Comparison of ENCODE assay signal across 12 cellular contexts in genomic region chr17:38921756-38922411, GRCh38. TPM values are rescaled to one million over a fixed set of nuclear protein-coding genes. Genes with fewer than 3 reads are reported as not detected.
A peak's percentile ranks its signal among the peaks of the same experiment; 100 is the strongest.
DNase-seq lines count a peak whose midpoint lies in the region; ATAC-seq and TF ChIP-seq lines count a peak whose summit lies in the region.
"Had no signal": no experiment of that assay in that cellular context is flagged by ENCODE, and none has a peak within 500 bp of the region (broad histone marks: within the 10 kb centered on the region; RNA-seq: fewer than 3 reads in every experiment).

No MANE protein-coding gene starts in this region.

- H3K36me3 ChIP-seq in thyroid gland (peaks cover 22 to 26% of the 10 kb centered on the region in 2 donors), suprapubic skin (peaks cover 33% of the 10 kb centered on the region)
- H3K36me3 ChIP-seq: BE2C had no signal

- H3K4me1 ChIP-seq in thyroid gland (peaks cover 12 to 20% of the 10 kb centered on the region in 2 donors), suprapubic skin (peaks cover 23% of the 10 kb centered on the region)

- TF ChIP-seq POLR2A in thyroid gland (IDR thresholded peaks at IDR 0.05) (no peak), suprapubic skin (IDR thresholded peaks at IDR 0.05) (no peak)

- TF ChIP-seq CTCF in thyroid gland (IDR thresholded peaks at IDR 0.05): no peak
- TF ChIP-seq CTCF in suprapubic skin (IDR thresholded peaks at IDR 0.05): no peak

- H3K9me3 ChIP-seq in thyroid gland: no peaks in the 10 kb centered on the region
- H3K9me3 ChIP-seq in suprapubic skin: no peaks in the 10 kb centered on the region
- H3K9me3 ChIP-seq: BE2C had no signal

- H3K4me3 ChIP-seq in thyroid gland (replicated peaks in 1 of 3) (no peak overlapping the region), suprapubic skin (no peak overlapping the region)
- H3K4me3 ChIP-seq: lung had no signal

- intact Hi-C loops in left colon (cut with DNase I, micrococcal nuclease): no loop called here
- intact Hi-C loops in thyroid gland (cut with DNase I): no loop called here

- ATAC-seq in left colon: peak; percentile 6

- H3K27me3 ChIP-seq in thyroid gland (no peaks in the 10 kb centered on the region), suprapubic skin (no peaks in the 10 kb centered on the region)
- H3K27me3 ChIP-seq: BE2C had no signal

- no peak for TF ChIP-seq EP300 in suprapubic skin (IDR thresholded peaks at IDR 0.05)

- H3K27ac ChIP-seq in thyroid gland (peak overlapping the region in 2 of 3 donors; percentile 36 to 44), suprapubic skin (no peak overlapping the region)

- WGBS in thyroid gland, 2 donors: 84 to 88% methylated on average over 13 of the region's 13 CpGs
- WGBS in suprapubic skin: 68% methylated on average over 9 of the region's 13 CpGs

- DNase-seq in activated CD8-positive, alpha-beta memory T cell treated with anti-CD3 and anti-CD28 coated beads for 24 hours: peak; percentile 57
- DNase-seq in activated CD8-positive, alpha-beta memory T cell treated with anti-CD3 and anti-CD28 coated beads, Interleukin-2, amount 50 U/mL, for 4 hours: no peak
- DNase-seq in activated CD8-positive, alpha-beta memory T cell treated with anti-CD3 and anti-CD28 coated beads, Interleukin-2, amount 50 U/mL, for 48 hours: peak; percentile 52
- no peak for DNase-seq in left colon
- no peak for DNase-seq in thyroid gland
- DNase-seq in effector CD4-positive, alpha-beta T cell: no peak
- DNase-seq in NCI-H1930 (lab: John Stamatoyannopoulos, UW): no peak
- DNase-seq in suprapubic skin (ENCODE audit: low spot score in 2 of 2): no peak
- DNase-seq: activated CD4-positive, alpha-beta T cell treated with anti-CD3 and anti-CD28 coated beads, Interleukin-2, amount 50 U/mL, for 1 hour; BE2C; NCI-H2227 treated with DMSO at 0.1 percent for 48 hours had no signal

RNA-seq across cellular contexts. Expression of gene FBXO47, which starts 45.3 kb away (rescaled TPM):
- total RNA-seq in left colon (not detected), thyroid gland (not detected), suprapubic skin (not detected)
- total RNA-seq: lung had no signal

RNA-seq across cellular contexts. Expression of gene LASP1, which starts 52.0 kb away (rescaled TPM):
- 100 to 1,000 TPM; 245 to 318 TPM for total RNA-seq in left colon
- total RNA-seq in thyroid gland: 10 to 100 TPM; 69.3 to 77.5 (median 71.1) TPM
- total RNA-seq in suprapubic skin: 100 to 1,000 TPM in 2 of 4 donors, 10 to 100 TPM in 2; 83.1 to 124 (median 99.6) TPM

Comparison
In these comparisons a context has a peak if more than half of its experiments do, and no peak if none do; other contexts are left out.
1. DNase-seq: peak in activated CD8-positive, alpha-beta memory T cell treated with anti-CD3 and anti-CD28 coated beads for 24 hours (single experiment) and activated CD8-positive, alpha-beta memory T cell treated with anti-CD3 and anti-CD28 coated beads, Interleukin-2, amount 50 U/mL, for 48 hours (single experiment); none in activated CD8-positive, alpha-beta memory T cell treated with anti-CD3 and anti-CD28 coated beads, Interleukin-2, amount 50 U/mL, for 4 hours (single experiment), left colon (0 of 2), thyroid gland (0 of 2), effector CD4-positive, alpha-beta T cell (single experiment), NCI-H1930 (0 of 2) and suprapubic skin (0 of 2).